ENCODE assay signal across 16 cellular contexts in genomic region chr14:99812096-99812750, GRCh38. TPM values are rescaled to one million over a fixed set of nuclear protein-coding genes. Genes with fewer than 3 reads are reported as not detected.
DNase-seq lines count a peak whose midpoint lies in the region; ATAC-seq and TF ChIP-seq lines count a peak whose summit lies in the region.
"Had no signal": no experiment of that assay in that cellular context is flagged by ENCODE, and none has a peak within 500 bp of the region (broad histone marks: within the 10 kb centered on the region; RNA-seq: fewer than 3 reads in every experiment).

No MANE protein-coding gene starts in this region.

- H3K79me2 ChIP-seq in neural progenitor cell (ENCODE audit: low read depth) = peaks cover 100% of the 10 kb centered on the region

- H3K9ac ChIP-seq in neural progenitor cell = no peak overlapping the region
- H3K9ac ChIP-seq: BLaER1 treated with 17β-estradiol and CSF1 and Interleukin-3, amounts not matched to agents 10 nM and 100 nM had no signal

- H3K9me3 ChIP-seq in neural progenitor cell (ENCODE audit: low read depth) = no peaks in the 10 kb centered on the region
- H3K9me3 ChIP-seq: BLaER1 treated with 17β-estradiol and CSF1 and Interleukin-3, amounts not matched to agents 10 nM and 100 nM had no signal

- no peak overlapping the region for H2AFZ ChIP-seq in neural progenitor cell (replicated peaks)

- H3K27me3 Mint-ChIP-seq in activated CD8-positive, alpha-beta memory T cell treated with anti-CD3 and anti-CD28 coated beads, Interleukin-2, amount 10 ng/mL, durations not matched to agents 7 days and 5 days = peaks cover 44% of the 10 kb centered on the region
- H3K27me3 Mint-ChIP-seq in neural progenitor cell (ENCODE audit: insufficient read depth, low read depth) (no peaks in the 10 kb centered on the region), type B pancreatic cell (no peaks in the 10 kb centered on the region)

- TF ChIP-seq CTCF in neural progenitor cell (IDR thresholded peaks at IDR 0.05) = no peak
- no peak for TF ChIP-seq CTCF in type B pancreatic cell (conservative IDR thresholded peaks at IDR 0.05)

- H3K36me3 ChIP-seq in neural progenitor cell = no peaks in the 10 kb centered on the region
- H3K36me3 ChIP-seq: BLaER1 treated with 17β-estradiol and CSF1 and Interleukin-3, amounts not matched to agents 10 nM and 100 nM had no signal

- no peak overlapping the region for H3K4me3 Mint-ChIP-seq in activated CD8-positive, alpha-beta memory T cell treated with anti-CD3 and anti-CD28 coated beads, Interleukin-2, amount 10 ng/mL, durations not matched to agents 7 days and 5 days
- H3K4me3 Mint-ChIP-seq in neural progenitor cell (no peak overlapping the region), type B pancreatic cell (peak overlapping the region; percentile 45)
- H3K4me3 Mint-ChIP-seq: CD4-positive, CD25-positive, alpha-beta regulatory T cell had no signal

- no peaks in the 10 kb centered on the region for H3K27me3 ChIP-seq in neural progenitor cell

- peaks cover 9% of the 10 kb centered on the region for H3F3A ChIP-seq in neural progenitor cell (ENCODE audit: low read depth)

- peak overlapping the region; percentile 24 for H3K27ac ChIP-seq in neural progenitor cell
- H3K27ac ChIP-seq: BLaER1 treated with 17β-estradiol and CSF1 and Interleukin-3, amounts not matched to agents 10 nM and 100 nM; HL-60 had no signal

- no peak for ATAC-seq in activated CD8-positive, alpha-beta memory T cell treated with anti-CD3 and anti-CD28 coated beads, Interleukin-2, amount 10 ng/mL, durations not matched to agents 7 days and 5 days
- no peak for ATAC-seq in GM21515 (IDR thresholded peaks at IDR 0.05; ENCODE audit: unreplicated experiment)

- H3K4me3 ChIP-seq in neural progenitor cell = no peak overlapping the region
- H3K4me3 ChIP-seq: BLaER1 treated with 17β-estradiol and CSF1 and Interleukin-3, amounts not matched to agents 10 nM and 100 nM had no signal

- CTCF ChIA-PET in activated CD8-positive, alpha-beta memory T cell treated with anti-CD3 and anti-CD28 coated beads, Interleukin-2, amount 10 ng/mL, durations not matched to agents 7 days and 5 days (lab: Charles Lee) = no interaction called here

- H3K36me3 Mint-ChIP-seq in activated CD8-positive, alpha-beta memory T cell treated with anti-CD3 and anti-CD28 coated beads, Interleukin-2, amount 10 ng/mL, durations not matched to agents 7 days and 5 days = no peaks in the 10 kb centered on the region
- H3K36me3 Mint-ChIP-seq in neural progenitor cell (peaks cover 8% of the 10 kb centered on the region), type B pancreatic cell (no peaks in the 10 kb centered on the region)
- H3K36me3 Mint-ChIP-seq: CD4-positive, CD25-positive, alpha-beta regulatory T cell had no signal

- H4K20me1 ChIP-seq in neural progenitor cell (ENCODE audit: low read depth) = peaks cover 77% of the 10 kb centered on the region

- peak; percentile 13 for DNase-seq in activated CD8-positive, alpha-beta memory T cell treated with anti-CD3 and anti-CD28 coated beads for 24 hours
- no peak for DNase-seq in activated CD8-positive, alpha-beta memory T cell treated with anti-CD3 and anti-CD28 coated beads, Interleukin-2, amount 10 ng/mL, durations not matched to agents 7 days and 5 days
- DNase-seq in ecto neural progenitor cell (ENCODE audit: low spot score) (peak; percentile 29), neural progenitor cell (ENCODE audit: low spot score) (peak; percentile 54), type B pancreatic cell (ENCODE audit: extremely low spot score, unreplicated experiment) (no peak), NCI-H2196 treated with DMSO at 0.1 percent for 48 hours (lab: John Stamatoyannopoulos, UW; ENCODE audit: unreplicated experiment) (no peak), NCI-H187 (lab: John Stamatoyannopoulos, UW) (no peak)
- DNase-seq: 8988T; AML-193; Calu3; CD4-positive, CD25-positive, alpha-beta regulatory T cell; DMS 273 treated with DMSO at 0.1 percent for 48 hours; HCEC 1CT had no signal

- H3K4me1 Mint-ChIP-seq in activated CD8-positive, alpha-beta memory T cell treated with anti-CD3 and anti-CD28 coated beads, Interleukin-2, amount 10 ng/mL, durations not matched to agents 7 days and 5 days = no peaks in the 10 kb centered on the region
- peaks cover 33% of the 10 kb centered on the region for H3K4me1 Mint-ChIP-seq in neural progenitor cell
- H3K4me1 Mint-ChIP-seq in type B pancreatic cell (ENCODE audit: unreplicated experiment) = peaks cover 33% of the 10 kb centered on the region
- H3K4me1 Mint-ChIP-seq: CD4-positive, CD25-positive, alpha-beta regulatory T cell had no signal

- H3K4me2 ChIP-seq in neural progenitor cell = peak overlapping the region; percentile 28
- H3K4me2 ChIP-seq: BLaER1 treated with 17β-estradiol and CSF1 and Interleukin-3, amounts not matched to agents 10 nM and 100 nM had no signal

- H3K27ac Mint-ChIP-seq in activated CD8-positive, alpha-beta memory T cell treated with anti-CD3 and anti-CD28 coated beads, Interleukin-2, amount 10 ng/mL, durations not matched to agents 7 days and 5 days = no peak overlapping the region
- H3K27ac Mint-ChIP-seq in neural progenitor cell (peak overlapping the region; percentile 92), type B pancreatic cell (peak overlapping the region; percentile 72)
- H3K27ac Mint-ChIP-seq: CD4-positive, CD25-positive, alpha-beta regulatory T cell had no signal

- H3K4me1 ChIP-seq in neural progenitor cell = peaks cover 23% of the 10 kb centered on the region

- no peaks in the 10 kb centered on the region for H3K9me3 Mint-ChIP-seq in activated CD8-positive, alpha-beta memory T cell treated with anti-CD3 and anti-CD28 coated beads, Interleukin-2, amount 10 ng/mL, durations not matched to agents 7 days and 5 days (ENCODE audit: low read depth)
- H3K9me3 Mint-ChIP-seq in neural progenitor cell = peaks cover under 1% of the 10 kb centered on the region
- no peaks in the 10 kb centered on the region for H3K9me3 Mint-ChIP-seq in type B pancreatic cell
- H3K9me3 Mint-ChIP-seq: CD4-positive, CD25-positive, alpha-beta regulatory T cell had no signal

RNA-seq across cellular contexts. Expression of gene EML1, which starts 19.0 kb away (rescaled TPM):
- total RNA-seq in activated CD8-positive, alpha-beta memory T cell treated with anti-CD3 and anti-CD28 coated beads, Interleukin-2, amount 10 ng/mL, durations not matched to agents 7 days and 5 days = not detected
- total RNA-seq in neural progenitor cell (ENCODE audit: low replicate concordance) (47.7 and 57.2 TPM in 2 replicates), type B pancreatic cell (ENCODE audit: low replicate concordance) (45.7 and 73.8 TPM in 2 replicates)
- total RNA-seq: CD4-positive, CD25-positive, alpha-beta regulatory T cell had no signal

Comparison
In these comparisons a context has a peak if more than half of its experiments do, and no peak if none do; other contexts are left out.
1. DNase-seq: peak in activated CD8-positive, alpha-beta memory T cell treated with anti-CD3 and anti-CD28 coated beads for 24 hours (single experiment), ecto neural progenitor cell (single experiment) and neural progenitor cell (single experiment); none in activated CD8-positive, alpha-beta memory T cell treated with anti-CD3 and anti-CD28 coated beads, Interleukin-2, amount 10 ng/mL, durations not matched to agents 7 days and 5 days (single experiment), type B pancreatic cell (single experiment), NCI-H2196 treated with DMSO at 0.1 percent for 48 hours (single experiment) and NCI-H187 (0 of 2).
2. RNA of gene EML1, which starts 19.0 kb away (total RNA-seq): 47.7 to 57.2 TPM in neural progenitor cell and 45.7 to 73.8 TPM in type B pancreatic cell; not detected in activated CD8-positive, alpha-beta memory T cell treated with anti-CD3 and anti-CD28 coated beads, Interleukin-2, amount 10 ng/mL, durations not matched to agents 7 days and 5 days; every median in the first group is over 10 times any median in the second.